In genomic region chr11:64268028-64268686, GRCh38 we compare ENCODE assay signal across 8 cellular contexts. TPM values are rescaled to one million over a fixed set of nuclear protein-coding genes. Genes with fewer than 3 reads are reported as not detected.
A peak's percentile ranks its signal among the peaks of the same experiment; 100 is the strongest.
DNase-seq lines count a peak whose midpoint lies in the region; ATAC-seq and TF ChIP-seq lines count a peak whose summit lies in the region.

No MANE protein-coding gene starts in this region.

- BruUV-seq in Calu3 (replicated peaks; lab: Mats Ljungman, UMichigan) = no TSS peak

- H3K4me1 Mint-ChIP-seq in Calu3 (ENCODE audit: low read depth, unreplicated experiment) (peaks cover 18% of the 10 kb centered on the region), osteocyte (ENCODE audit: unreplicated experiment) (peaks cover 24% of the 10 kb centered on the region)
- peaks cover 18 to 24% of the 10 kb centered on the region in 2 donors for H3K4me1 Mint-ChIP-seq in effector memory CD8-positive, alpha-beta T cell (ENCODE audit: low read depth in 2 of 2)

- no peak for DNase-seq in Calu3
- no peak for DNase-seq in RWPE1 (ENCODE audit: low spot score)
- DNase-seq in effector memory CD8-positive, alpha-beta T cell = no peak
- DNase-seq in osteocyte (ENCODE audit: extremely low spot score, unreplicated experiment) = no peak
- DNase-seq in hepatic stellate cell (ENCODE audit: low spot score) = no peak
- no peak for DNase-seq in SW 1271 (lab: John Stamatoyannopoulos, UW)
- DNase-seq in NK-92 treated with Interleukin-12 subunit alpha and Interleukin-12 subunit beta, amount 100 ng/mL, for 24 hours (lab: John Stamatoyannopoulos, UW) = no peak
- no peak for DNase-seq in DMS53 treated with DMSO at 0.1 percent for 48 hours (lab: John Stamatoyannopoulos, UW; ENCODE audit: unreplicated experiment)

- no peak for ATAC-seq in effector memory CD8-positive, alpha-beta T cell (replicated peaks)

- POLR2A ChIA-PET in RWPE1 (lab: Yijun Ruan, JAX; ENCODE audit: low non-redundant PET) = interaction anchor here (0.6 to 1.6 kb wide), 6 partner anchors 9 to 43 kb away, joined by 3 to 7 read pairs (median 5); no protein-coding TSS in a partner anchor

- peak overlapping the region; percentile 97 for H3K27ac Mint-ChIP-seq in Calu3 (ENCODE audit: unreplicated experiment)
- H3K27ac Mint-ChIP-seq in effector memory CD8-positive, alpha-beta T cell = peak overlapping the region; percentile 96 to 98
- peak overlapping the region; percentile 99 for H3K27ac Mint-ChIP-seq in osteocyte (ENCODE audit: unreplicated experiment)

- H3K4me3 Mint-ChIP-seq in Calu3 (ENCODE audit: low read depth, unreplicated experiment) (peak overlapping the region; percentile 94), osteocyte (ENCODE audit: unreplicated experiment) (no peak overlapping the region)
- peak overlapping the region; percentile 96 to 97 for H3K4me3 Mint-ChIP-seq in effector memory CD8-positive, alpha-beta T cell

- H3K27me3 Mint-ChIP-seq in Calu3 (ENCODE audit: unreplicated experiment) (no peaks in the 10 kb centered on the region), osteocyte (ENCODE audit: unreplicated experiment) (no peaks in the 10 kb centered on the region)
- no peaks in the 10 kb centered on the region for H3K27me3 Mint-ChIP-seq in effector memory CD8-positive, alpha-beta T cell

- CTCF ChIA-PET in Calu3 (lab: Charles Lee) = interaction anchor here (0.7 to 1.4 kb wide), 4 partner anchors 18 to 64 kb away, joined by 3 to 8 read pairs (median 4); partner anchors contain the start of gene FKBP2
- CTCF ChIA-PET in RWPE1 (lab: Yijun Ruan, JAX) = interaction anchor here (0.6 to 3.6 kb wide), 8 partner anchors 9 to 1387 kb away, joined by 3 to 18 read pairs (median 4); partner anchors contain the start of genes CATSPERZ, PLCB3 and SLC3A2

- peak overlapping the region; percentile 99 for H3K27ac ChIP-seq in RWPE1

- no peak for TF ChIP-seq CTCF in Calu3 (IDR thresholded peaks at IDR 0.05; ENCODE audit: unreplicated experiment)
- TF ChIP-seq CTCF in RWPE1 (conservative IDR thresholded peaks at IDR 0.05; ENCODE audit: low read depth) = no peak
- TF ChIP-seq CTCF in osteocyte (IDR thresholded peaks at IDR 0.05) = no peak

- H3K9me3 Mint-ChIP-seq in Calu3 (ENCODE audit: low read depth, unreplicated experiment) (no peaks in the 10 kb centered on the region), osteocyte (ENCODE audit: unreplicated experiment) (no peaks in the 10 kb centered on the region)
- no peaks in the 10 kb centered on the region for H3K9me3 Mint-ChIP-seq in effector memory CD8-positive, alpha-beta T cell

- intact Hi-C loops in Calu3 (cut with micrococcal nuclease; ENCODE audit: unreplicated experiment) = no loop called here

- H3K36me3 Mint-ChIP-seq in Calu3 (ENCODE audit: insufficient read depth, unreplicated experiment) = peaks cover 58% of the 10 kb centered on the region
- peaks cover 35% of the 10 kb centered on the region for H3K36me3 Mint-ChIP-seq in effector memory CD8-positive, alpha-beta T cell (ENCODE audit: insufficient read depth)
- H3K36me3 Mint-ChIP-seq in osteocyte (ENCODE audit: unreplicated experiment) = peaks cover 2% of the 10 kb centered on the region

RNA-seq across cellular contexts. Expression of gene BAD, which starts 16.3 kb away (rescaled TPM):
- total RNA-seq in Calu3 (2022) = 30.2 and 33.6 TPM in 2 replicates
- 68.3 and 73.6 TPM in 2 replicates for total RNA-seq in osteocyte

RNA-seq across cellular contexts. Expression of gene PLCB3, which starts 16.8 kb away (rescaled TPM):
- 35.9 and 39.5 TPM in 2 replicates for total RNA-seq in Calu3 (2022)
- 30.2 and 32.0 TPM in 2 replicates for total RNA-seq in osteocyte

RNA-seq across cellular contexts. Expression of gene GPR137, which starts 17.5 kb away (rescaled TPM):
- total RNA-seq in Calu3 (2022) (33.3 and 37.0 TPM in 2 replicates), osteocyte (68.0 and 71.4 TPM in 2 replicates)

RNA-seq across cellular contexts. Expression of gene PPP1R14B, which starts 21.4 kb away (rescaled TPM):
- total RNA-seq in Calu3 (2022) = 276 and 334 TPM in 2 replicates
- 270 and 286 TPM in 2 replicates for total RNA-seq in osteocyte

RNA-seq across cellular contexts. Expression of gene KCNK4, which starts 22.9 kb away (rescaled TPM):
- not detected in 2 replicates for total RNA-seq in Calu3 (2022)
- 0.39 and 0.43 TPM in 2 replicates for total RNA-seq in osteocyte
